In genomic region chr7:140230517-140230861, GRCh38 we compare ENCODE assay signal across 8 cellular contexts. TPM values are rescaled to one million over a fixed set of nuclear protein-coding genes. Genes with fewer than 3 reads are reported as not detected.
DNase-seq lines count a peak whose midpoint lies in the region; ATAC-seq and TF ChIP-seq lines count a peak whose summit lies in the region.

No MANE protein-coding gene starts in this region.

- no peak for TF ChIP-seq CTCF in astrocyte of the cerebellum (IDR thresholded peaks at IDR 0.05; ENCODE audit: low read depth, low read length, missing control alignments)

- in situ Hi-C loops in astrocyte of the cerebellum (cut with HindIII; ENCODE audit: low sequenced_read_pairs), result no loop called here

- peak overlapping the region; percentile 45 for H3K4me3 ChIP-seq in astrocyte of the cerebellum (ENCODE audit: low read depth, low read length)

- ATAC-seq in GM21447 (IDR thresholded peaks at IDR 0.05; ENCODE audit: unreplicated experiment) (peak; percentile 28), GM18870 (IDR thresholded peaks at IDR 0.05; ENCODE audit: unreplicated experiment) (no peak)

- peak; percentile 66 for DNase-seq in T follicular helper cell (ENCODE audit: low read depth)
- DNase-seq in astrocyte of the cerebellum (ENCODE audit: low read depth), result no peak
- DNase-seq in kidney tubule cell (ENCODE audit: low spot score), result peak; percentile 39
- peak; percentile 82 for DNase-seq in stimulated activated CD4-positive, alpha-beta T cell treated with anti-CD3 and anti-CD28 coated beads, Interleukin-4, amount 100 ng/mL, for 1 hour
- no peak for DNase-seq in HPDE6-E6E7 (ENCODE audit: extremely low spot score)
- DNase-seq in HT-29 (ENCODE audit: low spot score), result no peak

RNA-seq across cellular contexts. Expression of gene KDM7A, which starts 53.7 kb away (rescaled TPM):
- total RNA-seq in HT-29 (2014; rRNA removed; shearing (Covaris generic)), result 1.2 and 1.7 TPM in 2 replicates

Comparison
In these comparisons a context has a peak if more than half of its experiments do, and no peak if none do; other contexts are left out.
1. DNase-seq: peak in T follicular helper cell (single experiment), kidney tubule cell (single experiment) and stimulated activated CD4-positive, alpha-beta T cell treated with anti-CD3 and anti-CD28 coated beads, Interleukin-4, amount 100 ng/mL, for 1 hour (single experiment); none in astrocyte of the cerebellum (single experiment), HPDE6-E6E7 (single experiment) and HT-29 (single experiment).